In genomic region chr2:131143803-131144202, GRCh38 we compare ENCODE assay signal across 21 cellular contexts. TPM values are rescaled to one million over a fixed set of nuclear protein-coding genes. Genes with fewer than 3 reads are reported as not detected.
DNase-seq lines count a peak whose midpoint lies in the region; ATAC-seq and TF ChIP-seq lines count a peak whose summit lies in the region.
"Had no signal": no experiment of that assay in that cellular context is flagged by ENCODE, and none has a peak within 500 bp of the region (broad histone marks: within the 10 kb centered on the region; RNA-seq: fewer than 3 reads in every experiment).

No MANE protein-coding gene starts in this region.

- DNase-seq in OCI-LY7 (ENCODE audit: low spot score) (no peak), astrocyte of the spinal cord (ENCODE audit: low read depth, low spot score) (peak; percentile 20), posterior vena cava (ENCODE audit: low spot score) (peak; percentile 24), GDM1 (lab: John Stamatoyannopoulos, UW) (no peak), NCI-H1694 treated with DMSO at 0.1 percent for 48 hours (lab: John Stamatoyannopoulos, UW) (no peak), MCF 10A (ENCODE audit: unreplicated experiment) (no peak)
- DNase-seq: Caco-2; CD4-positive, alpha-beta memory T cell; DMS 273 treated with DMSO at 0.1 percent for 48 hours; DMS79 treated with DMSO at 0.1 percent for 48 hours; MG63; NCI-H1417; NCI-H187 treated with DMSO at 0.1 percent for 48 hours; NCI-H2107; NCI-H446 treated with DMSO at 0.1 percent for 48 hours; NCI-H526 treated with DMSO at 0.1 percent for 48 hours; PC-3; RPMI8226; SHP77 had no signal

- H3K9me3 ChIP-seq in OCI-LY7 (ENCODE audit: low read length): no peaks in the 10 kb centered on the region
- H3K9me3 ChIP-seq: BLaER1, Caco-2, MG63 had no signal

- intact Hi-C loops in OCI-LY7 (cut with micrococcal nuclease; ENCODE audit: unreplicated experiment) (loop anchor here (2.0 kb wide), 1 partner anchor 39 kb away; the partner anchor contains the start of gene PLEKHB2), posterior vena cava (cut with DNase I) (no loop called here), MCF 10A (cut with micrococcal nuclease) (no loop called here)

- H3K4me1 Mint-ChIP-seq in MCF 10A (ENCODE audit: insufficient read depth, unreplicated experiment): no peaks in the 10 kb centered on the region

- peaks cover 42% of the 10 kb centered on the region for H3K4me1 ChIP-seq in OCI-LY7 (ENCODE audit: insufficient read depth, low read length, poor library complexity, severe bottlenecking)
- H3K4me1 ChIP-seq: Caco-2 had no signal

- H3K4me3 ChIP-seq in OCI-LY7 (ENCODE audit: low read depth, low read length, poor library complexity, severe bottlenecking) (no peak overlapping the region), astrocyte of the spinal cord (ENCODE audit: low read depth, low read length) (no peak overlapping the region)
- H3K4me3 ChIP-seq: BLaER1, MG63 had no signal

- no peak overlapping the region for H3K4me3 Mint-ChIP-seq in MCF 10A (ENCODE audit: unreplicated experiment)
- H3K4me3 Mint-ChIP-seq: CD4-positive, alpha-beta memory T cell had no signal

- no peak for TF ChIP-seq CTCF in OCI-LY7 (conservative IDR thresholded peaks at IDR 0.05; ENCODE audit: low read length)
- TF ChIP-seq CTCF in astrocyte of the spinal cord (IDR thresholded peaks at IDR 0.05; ENCODE audit: low read depth, low read length): no peak
- no peak for TF ChIP-seq CTCF in MCF 10A (IDR thresholded peaks at IDR 0.05; ENCODE audit: unreplicated experiment)

- in situ Hi-C loops in astrocyte of the spinal cord (cut with HindIII; ENCODE audit: low sequenced_read_pairs): no loop called here

- no peaks in the 10 kb centered on the region; the same call in 1 of the 2 replicates for H3K79me2 ChIP-seq in OCI-LY7 (ENCODE audit: insufficient read depth, low read depth, low read length)

- no peak for ATAC-seq in GM21447 (IDR thresholded peaks at IDR 0.05; ENCODE audit: unreplicated experiment)
- ATAC-seq: PC-3 had no signal

- no peak overlapping the region for H3K27ac Mint-ChIP-seq in MCF 10A (ENCODE audit: low read depth, unreplicated experiment)

- H3K27ac ChIP-seq in OCI-LY7 (ENCODE audit: low read depth, low read length, poor library complexity, severe bottlenecking): peak overlapping the region; percentile 89
- H3K27ac ChIP-seq: BLaER1 had no signal

- H3K4me2 ChIP-seq in OCI-LY7 (ENCODE audit: low read length): no peak overlapping the region
- H3K4me2 ChIP-seq: BLaER1 had no signal

- H3K36me3 ChIP-seq in OCI-LY7 (ENCODE audit: insufficient read depth, low read length): peaks cover 87% of the 10 kb centered on the region

- no peaks in the 10 kb centered on the region for H3K9me3 Mint-ChIP-seq in MCF 10A (ENCODE audit: unreplicated experiment)
- H3K9me3 Mint-ChIP-seq: CD4-positive, alpha-beta memory T cell had no signal

- no peaks in the 10 kb centered on the region for H3K9me2 ChIP-seq in OCI-LY7 (ENCODE audit: insufficient read depth, low read length)

- POLR2A ChIA-PET in OCI-LY7 (lab: Charles Lee) (interaction anchor here (0.7 kb wide), 1 partner anchor 14 kb away, joined by 3 read pairs; no protein-coding TSS in a partner anchor), MCF 10A (lab: Yijun Ruan, JAX) (no interaction called here)

- H3K36me3 Mint-ChIP-seq in MCF 10A (ENCODE audit: insufficient read depth, unreplicated experiment): peaks cover 89% of the 10 kb centered on the region

- H4K20me1 ChIP-seq in OCI-LY7 (ENCODE audit: insufficient read depth, low read length): no peaks in the 10 kb centered on the region

- no peak overlapping the region for H2AFZ ChIP-seq in OCI-LY7 (ENCODE audit: low read length)

- H3K27me3 Mint-ChIP-seq in MCF 10A (ENCODE audit: insufficient read depth, unreplicated experiment): no peaks in the 10 kb centered on the region
- H3K27me3 Mint-ChIP-seq: CD4-positive, alpha-beta memory T cell had no signal

- CTCF ChIA-PET in OCI-LY7 (lab: Charles Lee; ENCODE audit: unreplicated experiment): no interaction called here
- CTCF ChIA-PET in MCF 10A (lab: Yijun Ruan, JAX): interaction anchor here (0.6 kb wide), 1 partner anchor 56 kb away, joined by 3 read pairs; no protein-coding TSS in a partner anchor

- BruUV-seq in OCI-LY7 (replicated peaks; lab: Mats Ljungman, UMichigan): no TSS peak
- no TSS peak for BruUV-seq in MCF 10A (replicated peaks; lab: Mats Ljungman, UMichigan)

RNA-seq across cellular contexts. Expression of gene PLEKHB2, which starts 38.7 kb away (rescaled TPM):
- total RNA-seq in OCI-LY7 (2014; rRNA removed; shearing (Covaris generic)): 23.4 and 28.3 TPM in 2 replicates
- total RNA-seq in OCI-LY7 (2022) (35.9 and 38.3 TPM in 2 replicates), posterior vena cava (10 to 100 TPM; 25.4 to 40.4 TPM), MCF 10A (2022) (57.6 and 78.1 TPM in 2 replicates)

RNA-seq across cellular contexts. Expression of gene FAM168B, which starts 50.5 kb away (rescaled TPM):
- total RNA-seq in OCI-LY7 (2014; rRNA removed; shearing (Covaris generic)): 53.5 and 53.6 TPM in 2 replicates
- total RNA-seq in OCI-LY7 (2022) (81.5 and 85.3 TPM in 2 replicates), posterior vena cava (100 to 1,000 TPM in 1 of 2 donors, 10 to 100 TPM in 1; 87.4 to 104 TPM), MCF 10A (2022) (159 and 172 TPM in 2 replicates)

Comparison
In these comparisons a context has a peak if more than half of its experiments do, and no peak if none do; other contexts are left out.
1. DNase-seq: peak in astrocyte of the spinal cord (single experiment) and posterior vena cava (single experiment); none in OCI-LY7 (single experiment), GDM1 (single experiment), NCI-H1694 treated with DMSO at 0.1 percent for 48 hours (single experiment) and MCF 10A (single experiment).